Comparison of ENCODE assay signal across 7 cellular contexts in the genomic region with DNA sequence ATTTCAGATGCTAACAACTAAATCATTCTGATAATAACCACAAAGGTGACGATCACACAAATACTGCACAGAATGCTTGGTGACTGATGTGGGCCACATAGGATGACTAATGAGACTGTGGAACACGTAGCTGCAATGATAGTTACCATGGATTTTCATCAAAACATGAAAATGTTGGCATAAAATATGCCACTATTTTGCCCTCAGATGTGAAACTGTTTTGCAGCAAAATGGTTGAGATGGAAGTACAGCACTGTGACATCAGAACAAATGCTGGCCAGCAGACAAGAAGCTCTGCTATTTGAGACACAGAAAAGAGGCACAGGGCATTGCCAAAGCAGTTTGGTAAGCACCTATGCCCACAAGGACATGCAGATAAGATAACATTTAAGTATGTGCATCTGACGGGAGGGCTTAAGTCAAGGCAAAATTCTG.
A peak's percentile ranks its signal among the peaks of the same experiment; 100 is the strongest.
DNase-seq lines count a peak whose midpoint lies in the region; ATAC-seq and TF ChIP-seq lines count a peak whose summit lies in the region.

No MANE protein-coding gene starts in this region.

- POLR2A ChIA-PET in IMR-90 (lab: Charles Lee; ENCODE audit: unreplicated experiment) = no interaction called here

- no peak overlapping the region for H3K56ac ChIP-seq in IMR-90 (ENCODE audit: extremely low read depth, insufficient read depth, low read length)

- H2BK15ac ChIP-seq in IMR-90 (ENCODE audit: low read depth, low read length) = no peak overlapping the region

- H3K9me3 ChIP-seq in IMR-90 (ENCODE audit: control insufficient read depth, insufficient read depth, low read length) (no peaks in the 10 kb centered on the region), cardiac muscle cell (ENCODE audit: low read depth) (no peaks in the 10 kb centered on the region)

- 0 out of 2 replicates have a peak overlapping the region, but pooled peaks have one; percentile 13 for H3K14ac ChIP-seq in IMR-90 (replicated peaks; ENCODE audit: low read depth, low read length)

- no peak overlapping the region for H2BK5ac ChIP-seq in IMR-90 (ENCODE audit: low read depth, low read length, poor library complexity, severe bottlenecking)

- DNase-seq in IMR-90 (peak; percentile 28), cardiac muscle cell (ENCODE audit: low read depth in 1 of 2, low spot score in 1 of 2) (peak; percentile 9 to 72), NOMO-1 treated with dmso at 0.1 percent for 144 hours (lab: John Stamatoyannopoulos, UW; ENCODE audit: unreplicated experiment) (no peak)
- peak; percentile 9 for DNase-seq in activated T-cell treated with anti-CD3 and anti-CD28 coated beads, Interleukin-2, amount 50 U/mL, for 4 hours
- no peak for DNase-seq in stimulated activated naive CD8-positive, alpha-beta T cell treated with anti-CD3 and anti-CD28 coated beads, Interleukin-15, Interleukin-2, amounts not matched to agents 100 U/mL and 50 U/mL, for 24 hours

- H4K20me1 ChIP-seq in IMR-90 (ENCODE audit: insufficient read depth, low read length) = no peaks in the 10 kb centered on the region

- H2AK5ac ChIP-seq in IMR-90 (ENCODE audit: low read depth, low read length) = no peak overlapping the region

- no peaks in the 10 kb centered on the region for H3K27me3 Mint-ChIP-seq in activated T-cell treated with anti-CD3 and anti-CD28 coated beads, Interleukin-2, amount 50 U/mL, for 4 hours (ENCODE audit: low read depth)

- peaks cover 0 to 10% of the 10 kb centered on the region in 2 experiments; a peak in 1 of 4 replicates for H3K79me1 ChIP-seq in IMR-90 (ENCODE audit: low read depth in 1 of 2, low read length in 2 of 2)

- no peaks in the 10 kb centered on the region for H3K9me3 Mint-ChIP-seq in activated T-cell treated with anti-CD3 and anti-CD28 coated beads, Interleukin-2, amount 50 U/mL, for 4 hours

- no peak overlapping the region for H4K5ac ChIP-seq in IMR-90 (ENCODE audit: low read depth, low read length)

- H3K4me1 ChIP-seq in IMR-90 (ENCODE audit: control insufficient read depth, insufficient read depth, low read length) = peaks cover 7% of the 10 kb centered on the region
- H3K4me1 ChIP-seq in cardiac muscle cell (ENCODE audit: low read depth) = peaks cover 14% of the 10 kb centered on the region

- no CpG with 5 or more reads among the region's 3 CpGs for WGBS in IMR-90 (ENCODE audit: extremely low coverage in 2 of 2, insufficient read length in 1 of 2), 2 experiments

- peaks cover 10% of the 10 kb centered on the region for H3K36me3 Mint-ChIP-seq in activated T-cell treated with anti-CD3 and anti-CD28 coated beads, Interleukin-2, amount 50 U/mL, for 4 hours (ENCODE audit: insufficient read depth)

- H2AK9ac ChIP-seq in IMR-90 (replicated peaks; ENCODE audit: low read depth, low read length, poor library complexity) = no peak overlapping the region

- H3K36me3 ChIP-seq in IMR-90 (ENCODE audit: control insufficient read depth, insufficient read depth, low read length) = no peaks in the 10 kb centered on the region
- no peaks in the 10 kb centered on the region for H3K36me3 ChIP-seq in cardiac muscle cell

- no peak for TF ChIP-seq POLR2A in IMR-90 (IDR thresholded peaks at IDR 0.05; ENCODE audit: low read depth, low read length)

- peaks cover 7% of the 10 kb centered on the region; the same call in 1 of the 2 replicates for H3K9me1 ChIP-seq in IMR-90 (ENCODE audit: insufficient read depth, low read length)

- no TSS peak for BruUV-seq in IMR-90 (replicated peaks; lab: Mats Ljungman, UMichigan)

- H3K9ac ChIP-seq in IMR-90 (ENCODE audit: low read depth, low read length) = no peak overlapping the region

- H3K4me3 Mint-ChIP-seq in activated T-cell treated with anti-CD3 and anti-CD28 coated beads, Interleukin-2, amount 50 U/mL, for 4 hours = peak overlapping the region; percentile 1

- H3K4ac ChIP-seq in IMR-90 (ENCODE audit: low read depth, low read length) = no peak overlapping the region

- CTCF ChIA-PET in IMR-90 (lab: Yijun Ruan, JAX) = interaction anchor here (1.4 kb wide), 1 partner anchor 26 kb away, joined by 3 read pairs; no protein-coding TSS in a partner anchor

- H4K8ac ChIP-seq in IMR-90 (ENCODE audit: low read depth in 2 of 2, low read length in 2 of 2) = peak overlapping the region in 1 of 2 experiments; percentile 57; a peak in 1 of 4 replicates

- no peak overlapping the region for H3K18ac ChIP-seq in IMR-90 (ENCODE audit: low read depth, low read length)

- peaks cover 38% of the 10 kb centered on the region for H3K4me1 Mint-ChIP-seq in activated T-cell treated with anti-CD3 and anti-CD28 coated beads, Interleukin-2, amount 50 U/mL, for 4 hours (ENCODE audit: low read depth)

- no peak overlapping the region for H3K27ac ChIP-seq in IMR-90 (ENCODE audit: insufficient read depth, low read length)
- no peak overlapping the region for H3K27ac ChIP-seq in cardiac muscle cell

- ATAC-seq in IMR-90 (ENCODE audit: low read depth) (no peak), GM21576 (IDR thresholded peaks at IDR 0.05; ENCODE audit: unreplicated experiment) (no peak), GM21526 (IDR thresholded peaks at IDR 0.05; ENCODE audit: low FRiP score, unreplicated experiment) (no peak)
- peak; percentile 81 to 82 for ATAC-seq in activated T-cell treated with anti-CD3 and anti-CD28 coated beads, Interleukin-2, amount 50 U/mL, for 4 hours
- peak; percentile 79 for ATAC-seq in stimulated activated naive CD8-positive, alpha-beta T cell treated with anti-CD3 and anti-CD28 coated beads, Interleukin-15, Interleukin-2, amounts not matched to agents 100 U/mL and 50 U/mL, for 24 hours

- H3K4me3 ChIP-seq in IMR-90 (ENCODE audit: insufficient read depth, low read depth, low read length) (no peak overlapping the region), cardiac muscle cell (no peak overlapping the region)

- TF ChIP-seq CTCF in IMR-90 (conservative IDR thresholded peaks at IDR 0.05; ENCODE audit: low read depth, low read length) = no peak
- TF ChIP-seq CTCF in cardiac muscle cell (IDR thresholded peaks at IDR 0.05; ENCODE audit: low read depth, low read length) = no peak

- no peak overlapping the region for H2AFZ ChIP-seq in IMR-90 (replicated peaks; ENCODE audit: low read length, poor library complexity)

- TF ChIP-seq RAD21 in IMR-90 (IDR thresholded peaks at IDR 0.05; ENCODE audit: low read length) = no peak

- H3K4me2 ChIP-seq in IMR-90 (ENCODE audit: low read depth, low read length) = peak overlapping the region; percentile 5; the same call in 1 of the 2 replicates

- H3K27me3 ChIP-seq in IMR-90 (ENCODE audit: control insufficient read depth, insufficient read depth, low read length) (no peaks in the 10 kb centered on the region), cardiac muscle cell (peaks cover 3% of the 10 kb centered on the region)

- H3K23ac ChIP-seq in IMR-90 (ENCODE audit: low read depth, low read length) = no peak overlapping the region

- H2BK20ac ChIP-seq in IMR-90 (ENCODE audit: low read depth, low read length) = no peak overlapping the region

- dilution Hi-C loops in IMR-90 (cut with HindIII; ENCODE audit: low sequenced_read_pairs, unreplicated experiment) = no loop called here

- no peak overlapping the region for H4K91ac ChIP-seq in IMR-90 (ENCODE audit: insufficient read depth, low read depth, low read length)

- H2BK120ac ChIP-seq in IMR-90 (ENCODE audit: low read depth, low read length) = no peak overlapping the region

- intact Hi-C loops in IMR-90 (cut with micrococcal nuclease) = no loop called here

- in situ Hi-C loops in IMR-90 (cut with MboI; ENCODE audit: low sequenced_read_pairs) = no loop called here

TF ChIP-seq in IMR-90, 13 proteins besides CTCF, POLR2A, EP300 and RAD21:
- TF ChIP-seq CHD1 (IDR thresholded peaks at IDR 0.05; ENCODE audit: low read depth, low read length) = no peak
- no peak for TF ChIP-seq NFE2L2 (IDR thresholded peaks at IDR 0.05; ENCODE audit: low read depth, low read length)
- TF ChIP-seq RCOR1 (IDR thresholded peaks at IDR 0.05; ENCODE audit: insufficient replicate concordance, low read length) = no peak
- no peak for TF ChIP-seq SMC3 (IDR thresholded peaks at IDR 0.05; ENCODE audit: low read depth, low read length)
- no peak for TF ChIP-seq CEBPB (IDR thresholded peaks at IDR 0.05; ENCODE audit: low read depth, low read length)
- TF ChIP-seq MAFK (IDR thresholded peaks at IDR 0.05; ENCODE audit: low read depth, low read length) = no peak
- TF ChIP-seq FOS (IDR thresholded peaks at IDR 0.05; ENCODE audit: low read depth, low read length) = no peak
- TF ChIP-seq USF2 (IDR thresholded peaks at IDR 0.05; ENCODE audit: low read depth, low read length) = no peak
- TF ChIP-seq MAZ (IDR thresholded peaks at IDR 0.05; ENCODE audit: borderline replicate concordance, low read depth, low read length) = no peak
- no peak for TF ChIP-seq BHLHE40 (IDR thresholded peaks at IDR 0.05; ENCODE audit: low read depth, low read length)
- TF ChIP-seq MXI1 (IDR thresholded peaks at IDR 0.05; ENCODE audit: borderline replicate concordance, low read depth, low read length) = no peak
- no peak for TF ChIP-seq RFX5 (IDR thresholded peaks at IDR 0.05; ENCODE audit: low read depth, low read length)
- no peak for TF ChIP-seq ELK1 (IDR thresholded peaks at IDR 0.05; ENCODE audit: borderline replicate concordance, low read depth, low read length)

Comparison
In these comparisons a context has a peak if more than half of its experiments do, and no peak if none do; other contexts are left out.
1. ATAC-seq: peak in activated T-cell treated with anti-CD3 and anti-CD28 coated beads, Interleukin-2, amount 50 U/mL, for 4 hours (2 of 2) and stimulated activated naive CD8-positive, alpha-beta T cell treated with anti-CD3 and anti-CD28 coated beads, Interleukin-15, Interleukin-2, amounts not matched to agents 100 U/mL and 50 U/mL, for 24 hours (single experiment); none in IMR-90 (single experiment), GM21576 (single experiment) and GM21526 (single experiment).
2. DNase-seq: peak in IMR-90 (single experiment), activated T-cell treated with anti-CD3 and anti-CD28 coated beads, Interleukin-2, amount 50 U/mL, for 4 hours (single experiment) and cardiac muscle cell (2 of 2); none in stimulated activated naive CD8-positive, alpha-beta T cell treated with anti-CD3 and anti-CD28 coated beads, Interleukin-15, Interleukin-2, amounts not matched to agents 100 U/mL and 50 U/mL, for 24 hours (single experiment) and NOMO-1 treated with dmso at 0.1 percent for 144 hours (single experiment).